16 cellular contexts compared by ENCODE assay signal in genomic region chr5:141672071-141672855, GRCh38.
"Had no signal": no experiment of that assay in that cellular context is flagged by ENCODE, and none has a peak within 500 bp of the region (broad histone marks: within the 10 kb centered on the region; RNA-seq: fewer than 3 reads in every experiment).

No MANE protein-coding gene starts in this region.

- H3K27me3 Mint-ChIP-seq: stimulated activated naive CD8-positive, alpha-beta T cell treated with anti-CD3 and anti-CD28 coated beads, Interleukin-15, Interleukin-2, amounts not matched to agents 100 ng/mL and 50 ng/mL, for 24 hours had no signal

- H3K79me2 ChIP-seq: parathyroid adenoma had no signal

- H3K4me1 ChIP-seq: psoas muscle, spleen, transverse colon had no signal

- H3K4me3 Mint-ChIP-seq: memory B cell; naive B cell; stimulated activated naive B cell treated with anti-CD40 and anti-IgM and Interleukin-4, amounts not matched to agents 10 μg/mL and 1 μg/mL and 100 μg/mL, for 72 hours; stimulated activated naive CD8-positive, alpha-beta T cell treated with anti-CD3 and anti-CD28 coated beads, Interleukin-15, Interleukin-2, amounts not matched to agents 100 ng/mL and 50 ng/mL, for 24 hours had no signal

- DNase-seq: effector memory CD4-positive, alpha-beta T cell; naive B cell; psoas muscle; spleen; stimulated activated CD4-positive, alpha-beta T cell treated with anti-CD3 and anti-CD28 coated beads, Interleukin-4, amount 100 ng/mL, for 4 hours; stimulated activated naive B cell treated with anti-CD40 and anti-IgM and Interleukin-4, amounts not matched to agents 10 μg/mL and 1 μg/mL and 100 μg/mL, for 72 hours; transverse colon had no signal

- H3K36me3 Mint-ChIP-seq: memory B cell; naive B cell; stimulated activated naive B cell treated with anti-CD40 and anti-IgM and Interleukin-4, amounts not matched to agents 10 μg/mL and 1 μg/mL and 100 μg/mL, for 72 hours had no signal

- H3K9me3 ChIP-seq: neutrophil, psoas muscle, spleen, thoracic aorta, transverse colon had no signal

- H3K36me3 ChIP-seq: thoracic aorta, transverse colon had no signal

- H3K27ac Mint-ChIP-seq: memory B cell; stimulated activated naive B cell treated with anti-CD40 and anti-IgM and Interleukin-4, amounts not matched to agents 10 μg/mL and 1 μg/mL and 100 μg/mL, for 72 hours; stimulated activated naive CD8-positive, alpha-beta T cell treated with anti-CD3 and anti-CD28 coated beads, Interleukin-15, Interleukin-2, amounts not matched to agents 100 ng/mL and 50 ng/mL, for 24 hours had no signal

- H3K27ac ChIP-seq: neutrophil, parathyroid adenoma, psoas muscle, skin epidermis, spleen, thoracic aorta, transverse colon had no signal

- ATAC-seq: left lobe of liver; psoas muscle; stimulated activated naive B cell treated with anti-CD40 and anti-IgM and Interleukin-4, amounts not matched to agents 10 μg/mL and 1 μg/mL and 100 μg/mL, for 72 hours had no signal

- H3K9ac ChIP-seq: parathyroid adenoma had no signal

- H3K9me3 Mint-ChIP-seq: memory B cell; naive B cell; stimulated activated naive B cell treated with anti-CD40 and anti-IgM and Interleukin-4, amounts not matched to agents 10 μg/mL and 1 μg/mL and 100 μg/mL, for 72 hours; stimulated activated naive CD8-positive, alpha-beta T cell treated with anti-CD3 and anti-CD28 coated beads, Interleukin-15, Interleukin-2, amounts not matched to agents 100 ng/mL and 50 ng/mL, for 24 hours had no signal

- H3K4me3 ChIP-seq: coronary artery, lung, psoas muscle, skin epidermis, spleen, thoracic aorta, transverse colon had no signal

- H3K27me3 ChIP-seq: neutrophil, spleen, transverse colon had no signal
